ENCODE assay signal across 26 cellular contexts in genomic region chr7:112190120-112190519, GRCh38.
"Had no signal": no experiment of that assay in that cellular context is flagged by ENCODE, and none has a peak within 500 bp of the region (broad histone marks: within the 10 kb centered on the region; RNA-seq: fewer than 3 reads in every experiment).

No MANE protein-coding gene starts in this region.

- DNase-seq: dorsolateral prefrontal cortex; effector CD4-positive, alpha-beta T cell; foreskin keratinocyte; heart left ventricle; kidney; naive thymus-derived CD8-positive, alpha-beta T cell; nephron progenitor cell; occipital lobe; ovary; posterior cingulate gyrus; psoas muscle; sigmoid colon; spleen; stimulated activated CD4-positive, alpha-beta T cell treated with anti-CD3 and anti-CD28 coated beads, Interleukin-4, amount 100 ng/mL, for 4 hours; stimulated activated naive CD8-positive, alpha-beta T cell treated with anti-CD3 and anti-CD28 coated beads, Interleukin-15, Interleukin-2, amounts not matched to agents 100 U/mL and 50 U/mL, for 24 hours; substantia nigra; testis; tibial artery; upper lobe of left lung had no signal

- H3K4me3 ChIP-seq: coronary artery, dorsolateral prefrontal cortex, esophagus muscularis mucosa, gastroesophageal sphincter, heart left ventricle, hepatocyte, ovary, psoas muscle, sigmoid colon, spleen, testis, tibial artery, upper lobe of left lung had no signal

- H3K27ac Mint-ChIP-seq: naive thymus-derived CD8-positive, alpha-beta T cell; nephron progenitor cell; stimulated activated memory B cell treated with anti-CD40 and anti-IgM and Interleukin-4, amounts not matched to agents 10 μg/mL and 1 μg/mL and 100 μg/mL, for 72 hours had no signal

- ATAC-seq: foreskin keratinocyte; gastroesophageal sphincter; heart left ventricle; left lobe of liver; naive thymus-derived CD8-positive, alpha-beta T cell; psoas muscle; right cardiac atrium; stimulated activated memory B cell treated with anti-CD40 and anti-IgM and Interleukin-4, amounts not matched to agents 10 μg/mL and 1 μg/mL and 100 μg/mL, for 72 hours; stimulated activated naive CD8-positive, alpha-beta T cell treated with anti-CD3 and anti-CD28 coated beads, Interleukin-15, Interleukin-2, amounts not matched to agents 100 U/mL and 50 U/mL, for 24 hours had no signal

- H2AFZ ChIP-seq: hepatocyte had no signal

- H3K4me1 Mint-ChIP-seq: naive thymus-derived CD8-positive, alpha-beta T cell; stimulated activated memory B cell treated with anti-CD40 and anti-IgM and Interleukin-4, amounts not matched to agents 10 μg/mL and 1 μg/mL and 100 μg/mL, for 72 hours had no signal

- H3K27ac ChIP-seq: coronary artery, esophagus muscularis mucosa, foreskin keratinocyte, gastroesophageal sphincter, heart left ventricle, hepatocyte, ovary, psoas muscle, sigmoid colon, spleen, testis, tibial artery had no signal

- H3K4me3 Mint-ChIP-seq: naive thymus-derived CD8-positive, alpha-beta T cell; nephron progenitor cell; stimulated activated memory B cell treated with anti-CD40 and anti-IgM and Interleukin-4, amounts not matched to agents 10 μg/mL and 1 μg/mL and 100 μg/mL, for 72 hours had no signal

- H3K36me3 ChIP-seq: esophagus muscularis mucosa, gastroesophageal sphincter, heart left ventricle, ovary, sigmoid colon, spleen, tibial artery, upper lobe of left lung had no signal

- H3K9me3 ChIP-seq: esophagus muscularis mucosa, gastroesophageal sphincter, ovary, psoas muscle, testis, tibial artery, upper lobe of left lung had no signal

- H3K4me2 ChIP-seq: hepatocyte had no signal

- H3K4me1 ChIP-seq: spleen, testis, tibial artery had no signal

- H3K27me3 ChIP-seq: dorsolateral prefrontal cortex, esophagus muscularis mucosa, foreskin keratinocyte, gastroesophageal sphincter, heart left ventricle, hepatocyte, ovary, sigmoid colon, spleen, testis, tibial artery, upper lobe of left lung had no signal
